Comparison of ENCODE assay signal across 8 cellular contexts in genomic region chr11:64801591-64802369, GRCh38. TPM values are rescaled to one million over a fixed set of nuclear protein-coding genes. Genes with fewer than 3 reads are reported as not detected.
A peak's percentile ranks its signal among the peaks of the same experiment; 100 is the strongest.
DNase-seq lines count a peak whose midpoint lies in the region; ATAC-seq, FAIRE-seq and TF ChIP-seq lines count a peak whose summit lies in the region.

No MANE protein-coding gene starts in this region.

- no peaks in the 10 kb centered on the region for H3K27me3 ChIP-seq in gastroesophageal sphincter
- H3K27me3 ChIP-seq in smooth muscle cell (ENCODE audit: low read depth), result no peaks in the 10 kb centered on the region

- no peak overlapping the region for H3K9ac ChIP-seq in smooth muscle cell (ENCODE audit: low read depth)

- peaks cover 12% of the 10 kb centered on the region for H3K4me1 Mint-ChIP-seq in T-helper 2 cell treated with Interferon-gamma antibody and Interleukin-4, amounts not matched to agents 5 μg/mL and 100 μg/mL, for 36 hours (ENCODE audit: low read depth)

- peak overlapping the region; percentile 76 for H3K27ac Mint-ChIP-seq in T-helper 2 cell treated with Interferon-gamma antibody and Interleukin-4, amounts not matched to agents 5 μg/mL and 100 μg/mL, for 36 hours

- H3K4me3 Mint-ChIP-seq in T-helper 2 cell treated with Interferon-gamma antibody and Interleukin-4, amounts not matched to agents 5 μg/mL and 100 μg/mL, for 36 hours, result peak overlapping the region; percentile 83

- no peaks in the 10 kb centered on the region for H4K20me1 ChIP-seq in smooth muscle cell (ENCODE audit: low read depth)

- no peak for TF ChIP-seq EP300 in gastroesophageal sphincter (IDR thresholded peaks at IDR 0.05)

- peaks cover 0 to 33% (median 22%) of the 10 kb centered on the region in 3 donors for H3K4me1 ChIP-seq in gastroesophageal sphincter
- peaks cover 12% of the 10 kb centered on the region for H3K4me1 ChIP-seq in smooth muscle cell (ENCODE audit: low read depth)

- H3F3A ChIP-seq in smooth muscle cell (ENCODE audit: low read depth), result peaks cover 7% of the 10 kb centered on the region

- H2AFZ ChIP-seq in smooth muscle cell (ENCODE audit: low read depth), result no peak overlapping the region

- no peaks in the 10 kb centered on the region for H3K79me2 ChIP-seq in smooth muscle cell (ENCODE audit: low read depth)

- no CpG with 5 or more reads among the region's 13 CpGs for WGBS in gastroesophageal sphincter (ENCODE audit: low coverage in 1 of 2), 2 donors
- 85% methylated on average over 11 of the region's 13 CpGs for WGBS in smooth muscle cell (ENCODE audit: low lambda C conversion rate)

- no peak for DNase-seq in GM19239 (ENCODE audit: insufficient read length, low spot score)
- DNase-seq in T-helper 2 cell treated with Interferon-gamma antibody and Interleukin-4, amounts not matched to agents 5 μg/mL and 100 μg/mL, for 36 hours (ENCODE audit: low spot score), result no peak
- DNase-seq in smooth muscle cell (lab: John Stamatoyannopoulos, UW; ENCODE audit: unreplicated experiment), result no peak
- DNase-seq in RCC 7860 (ENCODE audit: low spot score), result no peak
- no peak for DNase-seq in NCI-H510A treated with DMSO at 0.1 percent for 48 hours (lab: John Stamatoyannopoulos, UW)

- H3K36me3 ChIP-seq in gastroesophageal sphincter (peaks cover 0 to 64% of the 10 kb centered on the region in 2 donors), smooth muscle cell (ENCODE audit: low read depth) (no peaks in the 10 kb centered on the region)

- peak overlapping the region; percentile 85 for H3K4me2 ChIP-seq in smooth muscle cell

- H3K27ac ChIP-seq in gastroesophageal sphincter, result peak overlapping the region in 3 of 4 donors; percentile 92 to 95 (median 92)
- H3K27ac ChIP-seq in smooth muscle cell (ENCODE audit: low read depth), result no peak overlapping the region

- H3K9me3 Mint-ChIP-seq in T-helper 2 cell treated with Interferon-gamma antibody and Interleukin-4, amounts not matched to agents 5 μg/mL and 100 μg/mL, for 36 hours, result no peaks in the 10 kb centered on the region

- no peaks in the 10 kb centered on the region for H3K27me3 Mint-ChIP-seq in T-helper 2 cell treated with Interferon-gamma antibody and Interleukin-4, amounts not matched to agents 5 μg/mL and 100 μg/mL, for 36 hours (ENCODE audit: low read depth)

- H3K36me3 Mint-ChIP-seq in T-helper 2 cell treated with Interferon-gamma antibody and Interleukin-4, amounts not matched to agents 5 μg/mL and 100 μg/mL, for 36 hours (ENCODE audit: low read depth), result peaks cover 21% of the 10 kb centered on the region

- no peaks in the 10 kb centered on the region for H3K9me3 ChIP-seq in gastroesophageal sphincter
- H3K9me3 ChIP-seq in smooth muscle cell (replicated peaks; ENCODE audit: low read depth), result no peaks in the 10 kb centered on the region

- H3K4me3 ChIP-seq in gastroesophageal sphincter (peak overlapping the region in 1 of 2 donors; percentile 73), smooth muscle cell (peak overlapping the region; percentile 87)

- FAIRE-seq in GM19239 (lab: Jason Lieb, UNC), result peak; percentile 4
- FAIRE-seq in RCC 7860 (lab: Jason Lieb, UNC), result no peak

- no peak for TF ChIP-seq POLR2A in gastroesophageal sphincter (IDR thresholded peaks at IDR 0.05)

- ATAC-seq in gastroesophageal sphincter (no peak), HG02884 (IDR thresholded peaks at IDR 0.05; ENCODE audit: unreplicated experiment) (no peak), GM18861 (IDR thresholded peaks at IDR 0.05; ENCODE audit: unreplicated experiment) (no peak)

- TF ChIP-seq CTCF in gastroesophageal sphincter (IDR thresholded peaks at IDR 0.05) (no peak), smooth muscle cell (IDR thresholded peaks at IDR 0.05; ENCODE audit: borderline replicate concordance, insufficient read depth, poor library complexity, severe bottlenecking) (no peak)

RNA-seq across cellular contexts. Expression of gene MAP4K2, which starts 1.2 kb away (rescaled TPM):
- total RNA-seq in gastroesophageal sphincter (10 to 100 TPM; 17.6 to 24.0 (median 19.6) TPM), smooth muscle cell (25.9 and 28.9 TPM in 2 replicates)
- 20.0 and 23.6 TPM in 2 replicates for polyA plus RNA-seq in smooth muscle cell

RNA-seq across cellular contexts. Expression of gene MEN1, which starts 8.6 kb away (rescaled TPM):
- total RNA-seq in gastroesophageal sphincter, result 10 to 100 TPM in 2 of 4 donors, 1 to 10 TPM in 2; 7.1 to 20.9 (median 11.6) TPM
- total RNA-seq in smooth muscle cell, result 10.5 and 11.6 TPM in 2 replicates
- 35.4 and 37.3 TPM in 2 replicates for polyA plus RNA-seq in smooth muscle cell

RNA-seq across cellular contexts. Expression of gene SF1, which starts 23.4 kb away (rescaled TPM):
- total RNA-seq in gastroesophageal sphincter, result 100 to 1,000 TPM; 187 to 314 (median 253) TPM
- 78.8 and 115 TPM in 2 replicates for total RNA-seq in smooth muscle cell
- polyA plus RNA-seq in smooth muscle cell, result 84.2 and 101 TPM in 2 replicates

RNA-seq across cellular contexts. Expression of gene PYGM, which starts 42.0 kb away (rescaled TPM):
- 10 to 100 TPM; 10.5 to 55.2 (median 32.8) TPM for total RNA-seq in gastroesophageal sphincter
- total RNA-seq in smooth muscle cell, result 0.58 and 2.2 TPM in 2 replicates
- polyA plus RNA-seq in smooth muscle cell, result 1.1 and 2.0 TPM in 2 replicates

RNA-seq across cellular contexts. Expression of gene CDC42BPG, which starts 42.7 kb away (rescaled TPM):
- total RNA-seq in gastroesophageal sphincter, result under 1 TPM; 0.08 to 0.94 (median 0.22) TPM
- 3.0 and 4.7 TPM in 2 replicates for total RNA-seq in smooth muscle cell
- 1.7 and 5.9 TPM in 2 replicates for polyA plus RNA-seq in smooth muscle cell
